ENCODE assay signal across 1 cellular context in genomic region chr10:11609052-11609451, GRCh38.
TF ChIP-seq lines count a peak whose summit lies in the region.

No MANE protein-coding gene starts in this region.

TF ChIP-seq in HepG2, 621 proteins besides CTCF, POLR2A, EP300 and RAD21:
- TF ChIP-seq ZBTB38 (CRISPR knock-in tag; IDR thresholded peaks at IDR 0.05) (peak; percentile 69), ZMYM2 (CRISPR knock-in tag; IDR thresholded peaks at IDR 0.05) (0 out of 2 replicates have a peak, but pooled peaks have one; percentile 37), ZC3H4 (CRISPR knock-in tag; IDR thresholded peaks at IDR 0.05; ENCODE audit: borderline replicate concordance) (no peak), ZNF770 (CRISPR knock-in tag; IDR thresholded peaks at IDR 0.05) (peak; percentile 71), FOSL2 (CRISPR knock-in tag; IDR thresholded peaks at IDR 0.05) (0 out of 2 replicates have a peak, but pooled peaks have one; percentile 21)
